In the genomic region with DNA sequence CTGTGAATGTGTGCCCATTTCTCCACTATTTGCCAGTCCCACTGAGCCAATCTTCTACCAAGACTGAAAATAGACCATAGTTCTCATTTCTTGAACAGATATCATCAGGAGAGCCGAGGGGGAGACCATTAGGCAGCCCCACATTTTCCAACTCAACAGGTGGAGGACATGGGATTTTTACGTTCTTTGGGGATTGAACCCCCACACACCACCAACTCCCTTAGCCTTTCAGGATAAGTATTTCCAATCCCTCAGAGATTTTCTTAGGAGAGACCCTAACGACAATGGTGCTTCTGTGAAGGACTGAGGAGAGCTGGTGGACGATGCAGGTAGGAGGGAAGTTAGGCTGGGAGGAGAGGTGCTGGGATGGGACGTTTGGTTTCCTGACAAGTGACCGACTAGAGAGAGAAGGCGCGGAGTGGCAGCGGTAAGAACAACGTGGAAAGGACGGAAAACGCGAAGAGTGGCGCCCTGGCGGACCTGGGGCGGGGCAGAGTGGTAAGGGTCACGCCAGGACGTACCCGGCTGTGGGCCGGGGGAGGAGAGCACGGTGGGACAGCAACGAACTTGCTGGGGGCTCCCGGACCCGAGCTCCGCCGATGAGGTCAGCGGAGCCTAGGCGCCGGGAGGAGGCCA, we compare ENCODE assay signal across 8 cellular contexts. TPM values are rescaled to one million over a fixed set of nuclear protein-coding genes. Genes with fewer than 3 reads are reported as not detected.
DNase-seq lines count a peak whose midpoint lies in the region; ATAC-seq and TF ChIP-seq lines count a peak whose summit lies in the region.

No MANE protein-coding gene starts in this region.

- H3K9me3 ChIP-seq in HUES64 (ENCODE audit: insufficient read depth, low read depth, low read length) = no peaks in the 10 kb centered on the region
- no peaks in the 10 kb centered on the region for H3K9me3 ChIP-seq in mucosa of descending colon
- no peaks in the 10 kb centered on the region for H3K9me3 ChIP-seq in aorta (ENCODE audit: control insufficient read depth, low read length)

- H3K36me3 ChIP-seq in ACC112 (ENCODE audit: insufficient read depth, low read length) = no peaks in the 10 kb centered on the region
- no peaks in the 10 kb centered on the region for H3K36me3 ChIP-seq in HUES64 (ENCODE audit: insufficient read depth, low read length)
- H3K36me3 ChIP-seq in mucosa of descending colon (ENCODE audit: low read depth) = no peaks in the 10 kb centered on the region
- peaks cover 0 to 2% of the 10 kb centered on the region in 2 donors for H3K36me3 ChIP-seq in aorta (ENCODE audit: control insufficient read depth in 1 of 2, insufficient read depth in 2 of 2, low read length in 1 of 2)

- ATAC-seq in mucosa of descending colon (peak; percentile 19), aorta (ENCODE audit: low FRiP score) (peak; percentile 66)

- H3K27ac ChIP-seq in ACC112 (ENCODE audit: low read depth, low read length) (no peak overlapping the region), HUES64 (ENCODE audit: low read depth, low read length) (no peak overlapping the region), cingulate gyrus (ENCODE audit: low read depth, low read length) (peak overlapping the region; percentile 63), aorta (ENCODE audit: low read depth in 1 of 2, low read length in 2 of 2) (peak overlapping the region; percentile 54 to 58)

- peak overlapping the region; percentile 66 for H3K9ac ChIP-seq in HUES64 (ENCODE audit: low read depth, low read length)

- H3K4me1 ChIP-seq in ACC112 (ENCODE audit: control insufficient read depth, insufficient read depth, low read length, unreplicated experiment) (peaks cover 12% of the 10 kb centered on the region), HUES64 (ENCODE audit: insufficient read depth, low read length) (no peaks in the 10 kb centered on the region), mucosa of descending colon (ENCODE audit: low read depth) (peaks cover 22% of the 10 kb centered on the region), aorta (ENCODE audit: control insufficient read depth in 1 of 2, insufficient read depth in 2 of 2, low read length in 2 of 2) (no peaks in the 10 kb centered on the region)

- 6% methylated on average over 28 of the region's 29 CpGs for WGBS in HUES64
- 4 to 5% methylated on average over 28 to 29 of the region's 29 CpGs for WGBS in aorta, 2 donors

- H3K4me3 ChIP-seq in ACC112 (ENCODE audit: low read depth, low read length) = peak overlapping the region; percentile 82
- peak overlapping the region; percentile 79 for H3K4me3 ChIP-seq in HUES64 (ENCODE audit: low read length)
- H3K4me3 ChIP-seq in mucosa of descending colon = peak overlapping the region; percentile 14
- H3K4me3 ChIP-seq in aorta (ENCODE audit: low read length in 2 of 2) = peak overlapping the region; percentile 84 to 95

- H3K79me2 ChIP-seq in ACC112 (ENCODE audit: control insufficient read depth, insufficient read depth, low read length, unreplicated experiment) = no peaks in the 10 kb centered on the region

- no peak for DNase-seq in mucosa of descending colon
- no peak for DNase-seq in aorta
- DNase-seq in posterior vena cava (ENCODE audit: low spot score) = no peak
- no peak for DNase-seq in activated CD4-positive, CD25-positive, alpha-beta regulatory T cell treated with anti-CD3 and anti-CD28 coated beads, Interleukin-2, amount 50 U/mL, for 72 hours
- no peak for DNase-seq in stimulated activated naive CD4-positive, alpha-beta T cell (lab: John Stamatoyannopoulos, UW)

- H2AFZ ChIP-seq in ACC112 (ENCODE audit: low read length, unreplicated experiment) = peak overlapping the region; percentile 78

- intact Hi-C loops in mucosa of descending colon (cut with DNase I, micrococcal nuclease) (no loop called here), aorta (cut with DNase I) (loop anchor here (5.0 to 10.0 kb wide), 8 partner anchors 161 to 1511 kb away; partner anchors contain the start of gene LYRM7 (in 1 of the 2)), posterior vena cava (cut with DNase I) (no loop called here)

- H3K27me3 ChIP-seq in ACC112 (ENCODE audit: insufficient read depth, low read length) (no peaks in the 10 kb centered on the region), HUES64 (ENCODE audit: insufficient read depth, low read length) (peaks cover 74% of the 10 kb centered on the region), aorta (ENCODE audit: control insufficient read depth in 1 of 2, insufficient read depth in 2 of 2, low read length in 1 of 2) (no peaks in the 10 kb centered on the region)

- no peak for TF ChIP-seq CTCF in mucosa of descending colon (IDR thresholded peaks at IDR 0.05)

RNA-seq across cellular contexts. Expression of gene CHSY3, which starts 0.7 kb away (rescaled TPM):
- 0.80 TPM for polyA plus RNA-seq in HUES64 (2013, experiment 1 of 2)
- 1.1 TPM for polyA plus RNA-seq in HUES64 (2013, experiment 2 of 2)
- under 1 TPM; 0.52 to 0.96 (median 0.73) TPM for total RNA-seq in mucosa of descending colon
- total RNA-seq in aorta = 10 to 100 TPM; 19.5 to 32.5 TPM
- polyA plus RNA-seq in aorta = 10 to 100 TPM in 1 of 2 donors, 1 to 10 TPM in 1; 3.5 to 10.1 TPM
- total RNA-seq in posterior vena cava = 1 to 10 TPM; 4.9 to 5.8 TPM

Comparison
In these comparisons a context has a peak if more than half of its experiments do, and no peak if none do; other contexts are left out.
1. H3K27ac ChIP-seq: peak in cingulate gyrus (single experiment) and aorta (2 of 2); none in ACC112 (single experiment) and HUES64 (single experiment).
2. H3K4me3 ChIP-seq: peak in every context shown above with its lines; median percentile 90 in aorta; 82 in ACC112; 79 in HUES64; 14 in mucosa of descending colon.
3. intact Hi-C loops: an anchor here in aorta (5.0 to 10.0 kb wide); none called in mucosa of descending colon and posterior vena cava.